In genomic region chr13:39282400-39282972, GRCh38 we compare ENCODE assay signal across 14 cellular contexts.
DNase-seq lines count a peak whose midpoint lies in the region; ATAC-seq and TF ChIP-seq lines count a peak whose summit lies in the region.
"Had no signal": no experiment of that assay in that cellular context is flagged by ENCODE, and none has a peak within 500 bp of the region (broad histone marks: within the 10 kb centered on the region; RNA-seq: fewer than 3 reads in every experiment).

No MANE protein-coding gene starts in this region.

- H3K27ac Mint-ChIP-seq in CD14-positive monocyte: no peak overlapping the region
- H3K27ac Mint-ChIP-seq: CD4-positive, CD25-positive, alpha-beta regulatory T cell; immature natural killer cell had no signal

- H3K4me3 Mint-ChIP-seq in CD14-positive monocyte: peak overlapping the region in 1 of 2 donors; percentile 1
- H3K4me3 Mint-ChIP-seq: CD4-positive, CD25-positive, alpha-beta regulatory T cell; immature natural killer cell had no signal

- H3K9me3 Mint-ChIP-seq in CD14-positive monocyte: peaks cover 6 to 27% (median 16%) of the 10 kb centered on the region in 7 donors

- no peak overlapping the region for H3K27ac ChIP-seq in coronary artery
- H3K27ac ChIP-seq: KMS-11, thyroid gland had no signal

- peak; percentile 94 for ATAC-seq in GM18498 (IDR thresholded peaks at IDR 0.05; ENCODE audit: unreplicated experiment)
- ATAC-seq in GM19463 (IDR thresholded peaks at IDR 0.05; ENCODE audit: unreplicated experiment): peak; percentile 92
- peak; percentile 95 for ATAC-seq in HG02943 (IDR thresholded peaks at IDR 0.05; ENCODE audit: low read depth, unreplicated experiment)
- ATAC-seq: esophagus mucosa had no signal

- H3K4me1 Mint-ChIP-seq in CD14-positive monocyte: peaks cover 4% of the 10 kb centered on the region
- H3K4me1 Mint-ChIP-seq: CD4-positive, CD25-positive, alpha-beta regulatory T cell; immature natural killer cell had no signal

- TF ChIP-seq POLR2A in NB4 (IDR thresholded peaks at IDR 0.05; ENCODE audit: extremely low read depth, insufficient read length): no peak

- H3K36me3 Mint-ChIP-seq in CD14-positive monocyte: no peaks in the 10 kb centered on the region
- H3K36me3 Mint-ChIP-seq: immature natural killer cell had no signal

- DNase-seq in NB4 (ENCODE audit: low read depth) (peak; percentile 17), foreskin fibroblast (no peak), CD14-positive monocyte (ENCODE audit: low spot score) (no peak), coronary artery (ENCODE audit: low spot score) (no peak), NCI-H345 treated with DMSO at 0.1 percent for 48 hours (lab: John Stamatoyannopoulos, UW; ENCODE audit: unreplicated experiment) (no peak)
- DNase-seq: CD4-positive, CD25-positive, alpha-beta regulatory T cell; immature natural killer cell; NCI-H446 treated with DMSO at 0.1 percent for 48 hours; thyroid gland had no signal

- TF ChIP-seq CTCF in NB4 (IDR thresholded peaks at IDR 0.05; ENCODE audit: low read depth, low read length) (no peak), foreskin fibroblast (IDR thresholded peaks at IDR 0.05; ENCODE audit: low read depth, low read length) (no peak), CD14-positive monocyte (IDR thresholded peaks at IDR 0.05) (no peak), coronary artery (IDR thresholded peaks at IDR 0.05) (no peak)

- no peaks in the 10 kb centered on the region for H3K27me3 Mint-ChIP-seq in CD14-positive monocyte (ENCODE audit: low read depth in 3 of 3)

- H3K4me3 ChIP-seq in NB4 (ENCODE audit: low read depth, low read length) (no peak overlapping the region), foreskin fibroblast (ENCODE audit: low read depth in 1 of 2, low read length in 2 of 2) (no peak overlapping the region), coronary artery (no peak overlapping the region)
- H3K4me3 ChIP-seq: thyroid gland had no signal

- intact Hi-C loops in CD14-positive monocyte (cut with micrococcal nuclease): no loop called here
